Comparison of ENCODE assay signal across 14 cellular contexts in genomic region chr19:10116085-10116865, GRCh38. TPM values are rescaled to one million over a fixed set of nuclear protein-coding genes. Genes with fewer than 3 reads are reported as not detected.
A peak's percentile ranks its signal among the peaks of the same experiment; 100 is the strongest.
DNase-seq lines count a peak whose midpoint lies in the region; ATAC-seq and TF ChIP-seq lines count a peak whose summit lies in the region.
"Had no signal": no experiment of that assay in that cellular context is flagged by ENCODE, and none has a peak within 500 bp of the region (broad histone marks: within the 10 kb centered on the region; RNA-seq: fewer than 3 reads in every experiment).

No MANE protein-coding gene starts in this region.

- DNase-seq in activated naive CD4-positive, alpha-beta T cell treated with Interleukin-2 at 50 U/mL for 16 hours: peak; percentile 22
- DNase-seq in activated naive CD4-positive, alpha-beta T cell treated with anti-CD3 and anti-CD28 coated beads, Interleukin-2, amount 50 U/mL, for 16 hours: no peak
- DNase-seq in Karpas-422: peak; percentile 56
- no peak for DNase-seq in endothelial cell (ENCODE audit: low spot score)
- peak; percentile 36 for DNase-seq in stimulated activated naive CD8-positive, alpha-beta T cell treated with anti-CD3 and anti-CD28 coated beads, Interleukin-15, Interleukin-2, amounts not matched to agents 100 U/mL and 50 U/mL, for 24 hours
- DNase-seq in stomach: no peak
- DNase-seq in SKM-1 (lab: John Stamatoyannopoulos, UW; ENCODE audit: unreplicated experiment): no peak
- DNase-seq in AG08396 (ENCODE audit: low spot score): no peak
- DNase-seq: activated CD4-positive, alpha-beta T cell treated with anti-CD3 and anti-CD28 coated beads for 1 hour; NCI-H446; retina; SIG-M5 had no signal

- H3K27ac Mint-ChIP-seq in endothelial cell (ENCODE audit: unreplicated experiment): no peak overlapping the region

- H3K9ac ChIP-seq in Karpas-422 (ENCODE audit: low read length): no peak overlapping the region

- intact Hi-C loops in stomach (cut with DNase I; ENCODE audit: low total_unique reads): loop anchor here (10.0 kb wide), 1 partner anchor 139 kb away; the partner anchor contains the start of gene MRPL4

- peak overlapping the region; percentile 63 for H3K4me3 Mint-ChIP-seq in endothelial cell (ENCODE audit: unreplicated experiment)

- H3K79me2 ChIP-seq in Karpas-422 (ENCODE audit: low read length): peaks cover 20% of the 10 kb centered on the region

- no peaks in the 10 kb centered on the region for H3K9me2 ChIP-seq in Karpas-422 (replicated peaks; ENCODE audit: insufficient read depth, low read length)

- H3K4me1 ChIP-seq in Karpas-422 (ENCODE audit: low read length): peaks cover 8% of the 10 kb centered on the region
- peaks cover 17 to 65% (median 47%) of the 10 kb centered on the region in 4 donors for H3K4me1 ChIP-seq in stomach

- no peak for ATAC-seq in stimulated activated naive CD8-positive, alpha-beta T cell treated with anti-CD3 and anti-CD28 coated beads, Interleukin-15, Interleukin-2, amounts not matched to agents 100 U/mL and 50 U/mL, for 24 hours

- H3K4me1 Mint-ChIP-seq in endothelial cell (ENCODE audit: unreplicated experiment): peaks cover 5% of the 10 kb centered on the region

- TF ChIP-seq EP300 in stomach (IDR thresholded peaks at IDR 0.05): no peak

- whole genome bisulfite sequencing in stomach, 5 donors: 76 to 87% (median 85%) methylated on average over 10 to 35 of the region's 35 CpGs

- H4K20me1 ChIP-seq in Karpas-422 (ENCODE audit: insufficient read depth, low read depth, low read length): peaks cover 38% of the 10 kb centered on the region; the same call in 1 of the 2 replicates

- H3K4me2 ChIP-seq in Karpas-422 (ENCODE audit: low read depth, low read length, poor library complexity, severe bottlenecking): no peak overlapping the region

- no peak for TF ChIP-seq POLR2A in stomach (IDR thresholded peaks at IDR 0.05)

- H3K27me3 ChIP-seq in Karpas-422 (ENCODE audit: low read length): no peaks in the 10 kb centered on the region
- no peaks in the 10 kb centered on the region for H3K27me3 ChIP-seq in stomach
- H3K27me3 ChIP-seq: ascending aorta, upper lobe of left lung had no signal

- H3K9me3 Mint-ChIP-seq in endothelial cell (ENCODE audit: unreplicated experiment): no peaks in the 10 kb centered on the region

- H3K4me3 ChIP-seq in Karpas-422 (ENCODE audit: low read length) (no peak overlapping the region), stomach (no peak overlapping the region)
- H3K4me3 ChIP-seq: ascending aorta, upper lobe of left lung had no signal

- H3K36me3 ChIP-seq in Karpas-422 (ENCODE audit: insufficient read depth, low read length) (peaks cover 9% of the 10 kb centered on the region), stomach (peaks cover 46 to 63% (median 55%) of the 10 kb centered on the region in 4 donors)

- H3K9me3 ChIP-seq in Karpas-422 (ENCODE audit: low read length) (no peaks in the 10 kb centered on the region), stomach (no peaks in the 10 kb centered on the region)
- H3K9me3 ChIP-seq: ascending aorta, upper lobe of left lung had no signal

- peaks cover 22% of the 10 kb centered on the region for H3K27me3 Mint-ChIP-seq in endothelial cell (ENCODE audit: unreplicated experiment)

- TF ChIP-seq CTCF in endothelial cell (IDR thresholded peaks at IDR 0.05; ENCODE audit: unreplicated experiment) (no peak), stomach (IDR thresholded peaks at IDR 0.05) (no peak)

- H2AFZ ChIP-seq in Karpas-422 (ENCODE audit: low read length): no peak overlapping the region

- peaks cover 28% of the 10 kb centered on the region for H3K36me3 Mint-ChIP-seq in endothelial cell (ENCODE audit: low read depth, unreplicated experiment)

- H3K27ac ChIP-seq in Karpas-422 (ENCODE audit: low read length) (no peak overlapping the region), stomach (no peak overlapping the region)
- H3K27ac ChIP-seq: ascending aorta, upper lobe of left lung had no signal

RNA-seq across cellular contexts. Expression of gene EIF3G, which starts 3.4 kb away (rescaled TPM):
- total RNA-seq in Karpas-422 (2014; rRNA removed; shearing (Covaris generic); ENCODE audit: low replicate concordance): 281 and 602 TPM in 2 replicates
- total RNA-seq in endothelial cell (ENCODE audit: unreplicated experiment) (286 TPM), stomach (100 to 1,000 TPM; 144 to 324 (median 252) TPM)
- polyA plus RNA-seq in stomach: 100 to 1,000 TPM; 206 to 324 (median 225) TPM

RNA-seq across cellular contexts. Expression of gene P2RY11, which starts 4.8 kb away (rescaled TPM):
- total RNA-seq in Karpas-422 (2014; rRNA removed; shearing (Covaris generic); ENCODE audit: low replicate concordance): 1.7 and 6.1 TPM in 2 replicates
- 16.3 TPM for total RNA-seq in endothelial cell (ENCODE audit: unreplicated experiment)
- 10 to 100 TPM in 2 of 5 donors, 1 to 10 TPM in 3; 1.8 to 24.8 (median 3.2) TPM for total RNA-seq in stomach
- 1 to 10 TPM; 4.9 to 7.8 (median 5.1) TPM for polyA plus RNA-seq in stomach

RNA-seq across cellular contexts. Expression of gene PPAN, which starts 10.1 kb away (rescaled TPM):
- total RNA-seq in Karpas-422 (2014; rRNA removed; shearing (Covaris generic); ENCODE audit: low replicate concordance): 30.4 and 77.1 TPM in 2 replicates
- total RNA-seq in endothelial cell (ENCODE audit: unreplicated experiment) (39.6 TPM), stomach (10 to 100 TPM in 4 of 5 donors, 1 to 10 TPM in 1; 1.2 to 39.7 (median 20.4) TPM)
- 10 to 100 TPM; 33.8 to 52.3 (median 41.4) TPM for polyA plus RNA-seq in stomach
- total RNA-seq: ascending aorta had no signal

RNA-seq across cellular contexts. Expression of gene ANGPTL6, which starts 13.8 kb away (rescaled TPM):
- 7.3 and 8.3 TPM in 2 replicates for total RNA-seq in Karpas-422 (2014; rRNA removed; shearing (Covaris generic); ENCODE audit: low replicate concordance)
- total RNA-seq in endothelial cell (ENCODE audit: unreplicated experiment) (0.36 TPM), stomach (1 to 10 TPM in 2 of 5 donors, not detected in 3; 5.1 to 5.2 TPM)
- polyA plus RNA-seq in stomach: 1 to 10 TPM in 1 of 3 donors, under 1 TPM in 2; 0.68 to 2.3 (median 0.75) TPM
- total RNA-seq: ascending aorta had no signal

RNA-seq across cellular contexts. Expression of gene SHFL, which starts 30.2 kb away (rescaled TPM):
- 29.0 and 55.3 TPM in 2 replicates for total RNA-seq in Karpas-422 (2014; rRNA removed; shearing (Covaris generic); ENCODE audit: low replicate concordance)
- 9.2 TPM for total RNA-seq in endothelial cell (ENCODE audit: unreplicated experiment)
- 10 to 100 TPM in 4 of 5 donors, 1 to 10 TPM in 1; 7.0 to 62.0 (median 21.4) TPM for total RNA-seq in stomach
- 10 to 100 TPM; 25.3 to 34.1 (median 25.7) TPM for polyA plus RNA-seq in stomach

Comparison
In these comparisons a context has a peak if more than half of its experiments do, and no peak if none do; other contexts are left out.
1. DNase-seq: peak in activated naive CD4-positive, alpha-beta T cell treated with Interleukin-2 at 50 U/mL for 16 hours (single experiment), Karpas-422 (single experiment) and stimulated activated naive CD8-positive, alpha-beta T cell treated with anti-CD3 and anti-CD28 coated beads, Interleukin-15, Interleukin-2, amounts not matched to agents 100 U/mL and 50 U/mL, for 24 hours (single experiment); none in activated naive CD4-positive, alpha-beta T cell treated with anti-CD3 and anti-CD28 coated beads, Interleukin-2, amount 50 U/mL, for 16 hours (single experiment), endothelial cell (single experiment), stomach (single experiment), SKM-1 (single experiment) and AG08396 (single experiment).